17 cellular contexts compared by ENCODE assay signal in the genomic region with DNA sequence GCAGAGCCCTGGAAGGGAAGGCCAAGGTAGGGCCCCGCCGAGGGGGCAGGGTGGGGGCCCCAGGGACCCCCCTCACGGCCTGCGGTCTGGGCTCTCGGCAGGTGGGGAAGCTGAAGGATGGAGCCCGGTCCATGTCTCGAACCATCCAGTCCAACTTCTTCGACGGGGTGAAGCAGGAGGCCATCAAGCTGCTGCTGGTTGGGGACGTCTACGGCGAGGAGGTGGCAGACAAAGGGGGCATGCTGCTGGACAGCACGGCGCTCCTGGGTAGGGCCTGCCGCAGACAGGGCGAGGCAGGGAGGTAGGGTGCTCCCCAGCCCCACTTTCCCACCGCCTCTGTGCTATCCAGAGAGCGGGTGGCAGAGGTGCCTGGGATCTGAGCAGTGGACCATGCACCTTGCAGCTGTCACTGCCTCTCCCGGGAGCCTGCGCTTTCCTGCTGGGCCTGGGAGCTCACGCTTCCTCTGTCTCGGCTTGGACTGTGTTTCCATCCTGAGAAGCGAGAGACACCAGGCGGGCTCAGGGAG.
"Had no signal": no experiment of that assay in that cellular context is flagged by ENCODE, and none has a peak within 500 bp of the region (broad histone marks: within the 10 kb centered on the region; RNA-seq: fewer than 3 reads in every experiment).

No MANE protein-coding gene starts in this region.

- H3K4me1 ChIP-seq: parathyroid adenoma had no signal

- H3K9ac ChIP-seq: parathyroid adenoma had no signal

- ATAC-seq: activated T-helper 17 cell treated with anti-CD3 and anti-CD28 coated beads, Interleukin-2, amount 50 U/mL, for 72 hours had no signal

- H3K9me3 ChIP-seq: suprapubic skin, upper lobe of left lung had no signal

- H3K27me3 ChIP-seq: suprapubic skin, upper lobe of left lung had no signal

- H3K27ac ChIP-seq: epithelial cell of prostate, parathyroid adenoma, suprapubic skin, upper lobe of left lung had no signal

- H3K4me3 ChIP-seq: suprapubic skin, upper lobe of left lung had no signal

- DNase-seq: activated CD4-positive, CD25-positive, alpha-beta regulatory T cell treated with anti-CD3 and anti-CD28 coated beads, Interleukin-2, amount 50 U/mL, for 72 hours; activated naive CD4-positive, alpha-beta T cell treated with anti-CD3 and anti-CD28 coated beads for 36 hours; foreskin melanocyte; head of caudate nucleus; immature natural killer cell; retina; stimulated activated CD4-positive, alpha-beta T cell treated with anti-CD3 and anti-CD28 coated beads, Interleukin-15, amount 100 ng/mL, for 24 hours; stimulated activated CD4-positive, alpha-beta T cell treated with anti-CD3 and anti-CD28 coated beads, Interleukin-4, amount 100 ng/mL, for 1 hour; stimulated activated naive CD4-positive, alpha-beta T cell; T-helper 9 cell; upper lobe of left lung had no signal

- FAIRE-seq: astrocyte, bronchial epithelial cell had no signal
